In the genomic region with DNA sequence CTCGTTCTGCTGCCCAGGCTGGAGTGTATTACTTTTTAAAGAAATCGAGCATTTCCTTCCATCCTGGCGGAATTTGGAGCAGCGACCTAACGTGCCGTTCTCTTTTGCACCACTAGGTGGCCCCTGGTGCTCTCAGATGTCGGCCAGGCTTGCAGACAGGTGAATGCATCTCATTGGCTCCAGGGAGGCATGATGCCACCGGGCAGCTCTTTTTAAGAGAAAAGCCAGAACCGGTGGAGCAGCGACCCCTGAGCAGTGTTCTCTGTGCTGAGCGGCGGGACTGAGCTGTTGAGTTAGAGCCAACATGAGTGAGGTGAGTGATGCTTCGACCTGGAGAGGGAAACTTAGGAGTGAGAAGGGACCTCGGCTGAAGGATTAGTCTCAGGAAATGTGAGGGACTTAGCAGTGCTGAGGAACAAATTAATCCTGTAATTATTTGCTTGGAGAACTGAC, we compare ENCODE assay signal across 8 cellular contexts. TPM values are rescaled to one million over a fixed set of nuclear protein-coding genes. Genes with fewer than 3 reads are reported as not detected.
DNase-seq lines count a peak whose midpoint lies in the region; ATAC-seq, FAIRE-seq and TF ChIP-seq lines count a peak whose summit lies in the region.

A gene (plus strand): TSS at position 241 of the 453 bp plus-strand sequence. CDS start 64 bp downstream, at position 305.

- H3K36me3 Mint-ChIP-seq in T-helper 17 cell (ENCODE audit: low read depth): no peaks in the 10 kb centered on the region

- no peaks in the 10 kb centered on the region for H3K27me3 ChIP-seq in small intestine (ENCODE audit: control insufficient read depth in 2 of 2, insufficient read depth in 2 of 2, low read length in 2 of 2)

- 7 to 9% (median 8%) methylated on average over 14 of the region's 14 CpGs for WGBS in small intestine, 3 donors

- no peak within 1 kb of the TSS for H3K27ac ChIP-seq in small intestine (ENCODE audit: low read depth in 1 of 2, low read length in 1 of 2)

- no peak for FAIRE-seq in small intestine (lab: Jason Lieb, UNC)

- ATAC-seq in HG03521 (IDR thresholded peaks at IDR 0.05; ENCODE audit: unreplicated experiment) (no peak), T-helper 17 cell (no peak)

- H3K27ac Mint-ChIP-seq in T-helper 17 cell: no peak within 1 kb of the TSS

- H3K4me3 Mint-ChIP-seq in T-helper 17 cell: no peak within 1 kb of the TSS

- H3K4me3 ChIP-seq in HFF-Myc (replicated peaks; ENCODE audit: low read depth, low read length) (no peak within 1 kb of the TSS), small intestine (ENCODE audit: low read depth in 1 of 2, low read length in 2 of 2) (no peak within 1 kb of the TSS)

- DNase-seq in COLO668 (lab: John Stamatoyannopoulos, UW; ENCODE audit: unreplicated experiment) (peak; percentile 75), HFF-Myc (ENCODE audit: extremely low read depth, low read depth) (no peak), NCI-H69 (lab: John Stamatoyannopoulos, UW) (peak; percentile 92), amygdala (lab: John Stamatoyannopoulos, UW) (peak in 47 of 56 donors; percentile 2 to 71 (median 33)), iPS DF 4.7 (ENCODE audit: extremely low read depth, low spot score) (peak; percentile 64), small intestine (peak; percentile 48), T-helper 17 cell (no peak)

- H3K27me3 Mint-ChIP-seq in T-helper 17 cell: peaks cover 31% of the 10 kb centered on the region

- H3K4me1 Mint-ChIP-seq in T-helper 17 cell: peaks cover 3% of the 10 kb centered on the region

- H3K36me3 ChIP-seq in small intestine (ENCODE audit: control insufficient read depth in 2 of 2, insufficient read depth in 2 of 2, low read length in 2 of 2): no peaks in the 10 kb centered on the region

- H3K9me3 ChIP-seq in small intestine (ENCODE audit: control insufficient read depth, low read depth): no peaks in the 10 kb centered on the region
- H3K9me3 ChIP-seq in T-helper 17 cell (ENCODE audit: control insufficient read depth, low read length, poor library complexity, severe bottlenecking): no peaks in the 10 kb centered on the region

- TF ChIP-seq CTCF in HFF-Myc (IDR thresholded peaks at IDR 0.05; ENCODE audit: low read depth, low read length, missing control alignments): peak; percentile 73

- no peaks in the 10 kb centered on the region for H3K4me1 ChIP-seq in small intestine (ENCODE audit: control insufficient read depth in 2 of 2, insufficient read depth in 1 of 2, low read depth in 1 of 2, low read length in 1 of 2)

RNA-seq across cellular contexts. Expression of the gene that starts here (rescaled TPM):
- 1 to 10 TPM in 2 of 3 donors, not detected in 1; 1.9 to 6.8 TPM for polyA plus RNA-seq in small intestine
- not detected for total RNA-seq in T-helper 17 cell

Comparison
In these comparisons a context has a peak if more than half of its experiments do, and no peak if none do; other contexts are left out.
1. DNase-seq: peak in COLO668 (single experiment), NCI-H69 (single experiment), amygdala (47 of 56), iPS DF 4.7 (single experiment) and small intestine (single experiment); none in HFF-Myc (single experiment) and T-helper 17 cell (0 of 3).